Comparison of ENCODE assay signal across 10 cellular contexts in genomic region chr4:128653514-128654420, GRCh38.
DNase-seq lines count a peak whose midpoint lies in the region; ATAC-seq and TF ChIP-seq lines count a peak whose summit lies in the region.
"Had no signal": no experiment of that assay in that cellular context is flagged by ENCODE, and none has a peak within 500 bp of the region (broad histone marks: within the 10 kb centered on the region; RNA-seq: fewer than 3 reads in every experiment).

No MANE protein-coding gene starts in this region.

- intact Hi-C loops in left cardiac atrium (cut with DNase I), result loop anchor here in 1 of 2 donors (10.0 kb wide), 1 partner anchor 199 kb away; no protein-coding TSS in a partner anchor
- intact Hi-C loops in prostate gland (cut with DNase I), result loop anchor here (5.0 kb wide), 1 partner anchor 61 kb away; no protein-coding TSS in a partner anchor

- no peak for TF ChIP-seq CTCF in prostate gland (IDR thresholded peaks at IDR 0.05)

- peaks cover 12% of the 10 kb centered on the region for H3K4me1 ChIP-seq in prostate gland (replicated peaks)

- H3K27me3 Mint-ChIP-seq in naive thymus-derived CD8-positive, alpha-beta T cell, result peaks cover 0 to 9% (median 5%) of the 10 kb centered on the region in 5 donors

- H3K9me3 Mint-ChIP-seq in naive thymus-derived CD8-positive, alpha-beta T cell, result peaks cover 0 to 6% (median 0%) of the 10 kb centered on the region in 9 donors

- no peaks in the 10 kb centered on the region for H3K36me3 Mint-ChIP-seq in naive thymus-derived CD8-positive, alpha-beta T cell

- peaks cover 0 to 5% (median 0%) of the 10 kb centered on the region in 4 donors for H3K4me1 Mint-ChIP-seq in naive thymus-derived CD8-positive, alpha-beta T cell

- no peaks in the 10 kb centered on the region for H3K27me3 ChIP-seq in prostate gland (replicated peaks; ENCODE audit: insufficient read depth)

- TF ChIP-seq POLR2A in prostate gland (IDR thresholded peaks at IDR 0.05), result no peak

- H3K9me3 ChIP-seq in prostate gland, result no peaks in the 10 kb centered on the region
- H3K9me3 ChIP-seq: SK-N-SH had no signal

- no peak overlapping the region for H3K4me3 Mint-ChIP-seq in naive thymus-derived CD8-positive, alpha-beta T cell

- no peaks in the 10 kb centered on the region for H3K36me3 ChIP-seq in prostate gland

- peak; percentile 50 for DNase-seq in DMS79 treated with DMSO at 0.1 percent for 48 hours (lab: John Stamatoyannopoulos, UW)
- peak; percentile 25 to 32 for DNase-seq in SHP77 (lab: John Stamatoyannopoulos, UW)
- peak; percentile 49 for DNase-seq in left cardiac atrium
- DNase-seq in prostate gland (ENCODE audit: low spot score), result peak; percentile 66
- no peak for DNase-seq in occipital lobe (lab: John Stamatoyannopoulos, UW)
- DNase-seq in UCSD-AML1 (lab: John Stamatoyannopoulos, UW; ENCODE audit: unreplicated experiment), result no peak
- DNase-seq in naive thymus-derived CD8-positive, alpha-beta T cell, result no peak
- no peak for DNase-seq in NOMO-1 treated with DMSO at 0.1 percent for 48 hours (lab: John Stamatoyannopoulos, UW; ENCODE audit: unreplicated experiment)
- DNase-seq: activated T-cell treated with anti-CD3 and anti-CD28 coated beads, Interleukin-2, amount 50 U/mL, for 1 hour; SK-N-SH had no signal

- H3K4me3 ChIP-seq in prostate gland, result no peak overlapping the region

- ATAC-seq in left cardiac atrium, result peak; percentile 85 to 94
- no peak for ATAC-seq in naive thymus-derived CD8-positive, alpha-beta T cell

- peak overlapping the region; percentile 39 to 46 for H3K27ac ChIP-seq in prostate gland

- 16% methylated on average over 9 of the region's 9 CpGs for WGBS in prostate gland

- no peak overlapping the region for H3K27ac Mint-ChIP-seq in naive thymus-derived CD8-positive, alpha-beta T cell

- POLR2A ChIA-PET in naive thymus-derived CD8-positive, alpha-beta T cell (lab: Charles Lee), result no interaction called here

Comparison
In these comparisons a context has a peak if more than half of its experiments do, and no peak if none do; other contexts are left out.
1. DNase-seq: peak in DMS79 treated with DMSO at 0.1 percent for 48 hours (single experiment), SHP77 (2 of 2), left cardiac atrium (single experiment) and prostate gland (single experiment); none in occipital lobe (single experiment), UCSD-AML1 (single experiment), naive thymus-derived CD8-positive, alpha-beta T cell (0 of 10) and NOMO-1 treated with DMSO at 0.1 percent for 48 hours (single experiment).
2. ATAC-seq: peak in left cardiac atrium (2 of 2); none in naive thymus-derived CD8-positive, alpha-beta T cell (0 of 2).